7 cellular contexts compared by ENCODE assay signal in the genomic region with DNA sequence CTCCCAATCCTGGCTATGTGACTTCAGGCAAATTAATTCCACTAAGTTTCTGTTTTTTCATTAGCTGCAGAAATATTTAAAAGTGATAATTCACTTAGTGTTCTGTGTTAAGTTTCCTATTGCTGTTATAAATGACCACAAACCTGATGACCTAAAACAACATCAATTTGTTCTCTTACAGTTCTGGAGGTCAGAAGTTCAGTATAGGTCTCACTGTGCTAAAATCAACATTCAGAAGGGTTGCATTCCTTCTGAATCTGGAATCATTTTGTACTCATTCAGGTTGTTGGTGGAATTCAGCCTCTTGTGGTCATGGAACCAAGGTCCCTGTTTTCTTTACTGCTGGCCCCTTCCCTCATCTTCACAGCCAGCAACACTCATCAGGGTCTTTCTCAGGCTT.
"Had no signal": no experiment of that assay in that cellular context is flagged by ENCODE, and none has a peak within 500 bp of the region (broad histone marks: within the 10 kb centered on the region; RNA-seq: fewer than 3 reads in every experiment).

No MANE protein-coding gene starts in this region.

- DNase-seq: GM23248, GOT3, H7, HFFc6 had no signal

- H3K36me3 ChIP-seq: HAP-1 had no signal

- H3K9me3 ChIP-seq: HAP-1 had no signal

- H3K4me1 ChIP-seq: HAP-1 had no signal

- H3K4me3 ChIP-seq: GM23248, HAP-1 had no signal

- H2AFZ ChIP-seq: GM23248 had no signal

- ATAC-seq: HCT116 had no signal

- FAIRE-seq: HTR-8/SVneo had no signal

- H3K27ac ChIP-seq: GM23248 had no signal

- H3K9ac ChIP-seq: GM23248 had no signal
